10 cellular contexts compared by ENCODE assay signal in genomic region chr14:90599748-90600507, GRCh38.
DNase-seq lines count a peak whose midpoint lies in the region; ATAC-seq and TF ChIP-seq lines count a peak whose summit lies in the region.
"Had no signal": no experiment of that assay in that cellular context is flagged by ENCODE, and none has a peak within 500 bp of the region (broad histone marks: within the 10 kb centered on the region; RNA-seq: fewer than 3 reads in every experiment).

No MANE protein-coding gene starts in this region.

- TF ChIP-seq CTCF in Calu3 (IDR thresholded peaks at IDR 0.05; ENCODE audit: unreplicated experiment) = no peak
- no peak for TF ChIP-seq CTCF in neural progenitor cell (IDR thresholded peaks at IDR 0.05)
- TF ChIP-seq CTCF in colonic mucosa (IDR thresholded peaks at IDR 0.05) = no peak
- peak in 2 of 7 experiments; percentile 14 to 55 for TF ChIP-seq CTCF in stomach (IDR thresholded peaks at IDR 0.05)

- H3K36me3 ChIP-seq in neural progenitor cell (no peaks in the 10 kb centered on the region), colonic mucosa (no peaks in the 10 kb centered on the region), stomach (no peaks in the 10 kb centered on the region)

- H3K9ac ChIP-seq in neural progenitor cell = no peak overlapping the region
- no peak overlapping the region for H3K9ac ChIP-seq in colonic mucosa (ENCODE audit: low read depth in 2 of 2, low read length in 2 of 2)

- CTCF ChIA-PET in Calu3 (lab: Charles Lee) = interaction anchor here (0.6 to 1.5 kb wide), 4 partner anchors 86 to 298 kb away, joined by 3 to 14 read pairs (median 5); no protein-coding TSS in a partner anchor

- no peak overlapping the region for H3K4me2 ChIP-seq in neural progenitor cell

- no peak for ATAC-seq in HG03342 (IDR thresholded peaks at IDR 0.05; ENCODE audit: unreplicated experiment)
- ATAC-seq: stimulated activated naive B cell treated with anti-CD40 and anti-IgM and Interleukin-4, amounts not matched to agents 10 μg/mL and 1 μg/mL and 100 μg/mL, for 72 hours had no signal

- H3K27ac ChIP-seq in neural progenitor cell (no peak overlapping the region), colonic mucosa (no peak overlapping the region), stomach (no peak overlapping the region)

- H2AFZ ChIP-seq in neural progenitor cell (replicated peaks) = no peak overlapping the region

- H3K27me3 ChIP-seq in neural progenitor cell = no peaks in the 10 kb centered on the region
- no peaks in the 10 kb centered on the region for H3K27me3 ChIP-seq in colonic mucosa
- no peaks in the 10 kb centered on the region for H3K27me3 ChIP-seq in stomach

- WGBS in stomach, 5 donors = 65 to 71% (median 65%) methylated on average over 10 to 12 of the region's 12 CpGs

- DNase-seq in Calu3 (peak; percentile 14), NCI-H446 treated with DMSO at 0.1 percent for 48 hours (lab: John Stamatoyannopoulos, UW) (peak; percentile 32), neural progenitor cell (ENCODE audit: low spot score) (no peak), NCI-H2227 (lab: John Stamatoyannopoulos, UW; ENCODE audit: unreplicated experiment) (no peak), colonic mucosa (no peak), stomach (no peak)
- DNase-seq: activated CD4-positive, CD25-positive, alpha-beta regulatory T cell treated with anti-CD3 and anti-CD28 coated beads, Interleukin-2, amount 50 U/mL, for 72 hours; stimulated activated naive B cell treated with anti-CD40 and anti-IgM and Interleukin-4, amounts not matched to agents 10 μg/mL and 1 μg/mL and 100 μg/mL, for 72 hours had no signal

- TF ChIP-seq EP300 in stomach (IDR thresholded peaks at IDR 0.05) = no peak

- H3K4me1 ChIP-seq in neural progenitor cell = peaks cover 22% of the 10 kb centered on the region
- H3K4me1 ChIP-seq in colonic mucosa = no peaks in the 10 kb centered on the region
- H3K4me1 ChIP-seq in stomach = peaks cover 0 to 13% (median 6%) of the 10 kb centered on the region in 4 donors

- H3K9me3 Mint-ChIP-seq in Calu3 (ENCODE audit: low read depth, unreplicated experiment) (no peaks in the 10 kb centered on the region), neural progenitor cell (no peaks in the 10 kb centered on the region)
- no peaks in the 10 kb centered on the region for H3K9me3 Mint-ChIP-seq in dendritic cell treated with granulocyte-macrophage colony-stimulating factor and Interleukin-4, amounts not matched to agents 40 ng/mL and 50 ng/mL, for 4 days
- H3K9me3 Mint-ChIP-seq: stimulated activated naive B cell treated with anti-CD40 and anti-IgM and Interleukin-4, amounts not matched to agents 10 μg/mL and 1 μg/mL and 100 μg/mL, for 72 hours had no signal

- H3K4me3 ChIP-seq in neural progenitor cell (no peak overlapping the region), colonic mucosa (no peak overlapping the region), stomach (no peak overlapping the region)

- peaks cover 2% of the 10 kb centered on the region for H3F3A ChIP-seq in neural progenitor cell (ENCODE audit: low read depth)

- H3K27ac Mint-ChIP-seq in Calu3 (ENCODE audit: unreplicated experiment) = peak overlapping the region; percentile 72
- H3K27ac Mint-ChIP-seq in dendritic cell treated with granulocyte-macrophage colony-stimulating factor and Interleukin-4, amounts not matched to agents 40 ng/mL and 50 ng/mL, for 4 days = peak overlapping the region; percentile 30
- H3K27ac Mint-ChIP-seq in neural progenitor cell = peak overlapping the region; percentile 81
- H3K27ac Mint-ChIP-seq: stimulated activated naive B cell treated with anti-CD40 and anti-IgM and Interleukin-4, amounts not matched to agents 10 μg/mL and 1 μg/mL and 100 μg/mL, for 72 hours had no signal

- H3K4me1 Mint-ChIP-seq in Calu3 (ENCODE audit: low read depth, unreplicated experiment) (no peaks in the 10 kb centered on the region), neural progenitor cell (peaks cover 33% of the 10 kb centered on the region)
- H3K4me1 Mint-ChIP-seq in dendritic cell treated with granulocyte-macrophage colony-stimulating factor and Interleukin-4, amounts not matched to agents 40 ng/mL and 50 ng/mL, for 4 days (ENCODE audit: low read depth) = peaks cover 29% of the 10 kb centered on the region
- H3K4me1 Mint-ChIP-seq: stimulated activated naive B cell treated with anti-CD40 and anti-IgM and Interleukin-4, amounts not matched to agents 10 μg/mL and 1 μg/mL and 100 μg/mL, for 72 hours had no signal

- no peak for TF ChIP-seq POLR2A in stomach (IDR thresholded peaks at IDR 0.05)

- intact Hi-C loops in Calu3 (cut with micrococcal nuclease; ENCODE audit: unreplicated experiment) = loop anchor here (2.0 to 10.0 kb wide), 3 partner anchors 85 to 298 kb away; no protein-coding TSS in a partner anchor
- intact Hi-C loops in dendritic cell treated with granulocyte-macrophage colony-stimulating factor and Interleukin-4, amounts not matched to agents 40 ng/mL and 50 ng/mL, for 4 days (cut with micrococcal nuclease) = no loop called here
- intact Hi-C loops in colonic mucosa (cut with DNase I) = no loop called here
- intact Hi-C loops in stomach (cut with DNase I; ENCODE audit: low total_unique reads) = no loop called here

- H3K79me2 ChIP-seq in neural progenitor cell (ENCODE audit: low read depth) = no peaks in the 10 kb centered on the region

- no peak overlapping the region for H3K4me3 Mint-ChIP-seq in Calu3 (ENCODE audit: low read depth, unreplicated experiment)
- peak overlapping the region; percentile 27 for H3K4me3 Mint-ChIP-seq in dendritic cell treated with granulocyte-macrophage colony-stimulating factor and Interleukin-4, amounts not matched to agents 40 ng/mL and 50 ng/mL, for 4 days
- H3K4me3 Mint-ChIP-seq in neural progenitor cell = no peak overlapping the region
- H3K4me3 Mint-ChIP-seq: stimulated activated naive B cell treated with anti-CD40 and anti-IgM and Interleukin-4, amounts not matched to agents 10 μg/mL and 1 μg/mL and 100 μg/mL, for 72 hours had no signal

- no peaks in the 10 kb centered on the region for H3K9me3 ChIP-seq in neural progenitor cell (ENCODE audit: low read depth)
- H3K9me3 ChIP-seq in colonic mucosa = no peaks in the 10 kb centered on the region
- H3K9me3 ChIP-seq in stomach = no peaks in the 10 kb centered on the region

- H3K27me3 Mint-ChIP-seq in Calu3 (ENCODE audit: unreplicated experiment) = no peaks in the 10 kb centered on the region
- peaks cover 5% of the 10 kb centered on the region for H3K27me3 Mint-ChIP-seq in dendritic cell treated with granulocyte-macrophage colony-stimulating factor and Interleukin-4, amounts not matched to agents 40 ng/mL and 50 ng/mL, for 4 days
- H3K27me3 Mint-ChIP-seq in neural progenitor cell (ENCODE audit: insufficient read depth, low read depth) = no peaks in the 10 kb centered on the region

- no peaks in the 10 kb centered on the region for H3K36me3 Mint-ChIP-seq in Calu3 (ENCODE audit: insufficient read depth, unreplicated experiment)
- no peaks in the 10 kb centered on the region for H3K36me3 Mint-ChIP-seq in dendritic cell treated with granulocyte-macrophage colony-stimulating factor and Interleukin-4, amounts not matched to agents 40 ng/mL and 50 ng/mL, for 4 days (ENCODE audit: low read depth)
- no peaks in the 10 kb centered on the region for H3K36me3 Mint-ChIP-seq in neural progenitor cell
- H3K36me3 Mint-ChIP-seq: stimulated activated naive B cell treated with anti-CD40 and anti-IgM and Interleukin-4, amounts not matched to agents 10 μg/mL and 1 μg/mL and 100 μg/mL, for 72 hours had no signal

- H4K20me1 ChIP-seq in neural progenitor cell (ENCODE audit: low read depth) = no peaks in the 10 kb centered on the region

- BruUV-seq in Calu3 (replicated peaks; lab: Mats Ljungman, UMichigan) = no TSS peak

Comparison
In these comparisons a context has a peak if more than half of its experiments do, and no peak if none do; other contexts are left out.
1. DNase-seq: peak in Calu3 (single experiment) and NCI-H446 treated with DMSO at 0.1 percent for 48 hours (single experiment); none in neural progenitor cell (single experiment), NCI-H2227 (single experiment), colonic mucosa (single experiment) and stomach (single experiment).
2. H3K27ac Mint-ChIP-seq: peak in every context shown above with its lines; median percentile 81 in neural progenitor cell; 72 in Calu3; 30 in dendritic cell treated with granulocyte-macrophage colony-stimulating factor and Interleukin-4, amounts not matched to agents 40 ng/mL and 50 ng/mL, for 4 days.